In genomic region chr9:91640428-91640827, GRCh38 we compare ENCODE assay signal across 6 cellular contexts.
"Had no signal": no experiment of that assay in that cellular context is flagged by ENCODE, and none has a peak within 500 bp of the region (broad histone marks: within the 10 kb centered on the region; RNA-seq: fewer than 3 reads in every experiment).

No MANE protein-coding gene starts in this region.

- DNase-seq: IMR-90, KBM-7, KG1 had no signal

- H3K9ac ChIP-seq: KMS-11 had no signal

- H3K4me2 ChIP-seq: KMS-11 had no signal

- H3K27ac ChIP-seq: HL-60, KMS-11 had no signal

- FAIRE-seq: HTR-8/SVneo had no signal
